Comparison of ENCODE assay signal across 17 cellular contexts in genomic region chr7:45292481-45292880, GRCh38.
DNase-seq lines count a peak whose midpoint lies in the region; ATAC-seq and TF ChIP-seq lines count a peak whose summit lies in the region.
"Had no signal": no experiment of that assay in that cellular context is flagged by ENCODE, and none has a peak within 500 bp of the region (broad histone marks: within the 10 kb centered on the region; RNA-seq: fewer than 3 reads in every experiment).

No MANE protein-coding gene starts in this region.

- in situ Hi-C loops in transverse colon (cut with MboI; ENCODE audit: low pct_ligation_motif_present in 1 of 4, low pct_unique_long_range_greater_than_20kb in 1 of 4, low sequenced_read_pairs in 3 of 4): no loop called here

- H2BK15ac ChIP-seq in mesenchymal stem cell (ENCODE audit: low read depth, poor library complexity, severe bottlenecking): no peak overlapping the region

- intact Hi-C loops in right cardiac atrium (cut with DNase I) (no loop called here), transverse colon (cut with DNase I; ENCODE audit: low total_unique reads) (no loop called here)

- H3K4ac ChIP-seq in mesenchymal stem cell (ENCODE audit: low read depth in 1 of 2, low read length in 2 of 2): no peak overlapping the region

- no peak overlapping the region for H4K8ac ChIP-seq in mesenchymal stem cell (ENCODE audit: low read length)

- H3K79me2 ChIP-seq in KMS-11 (ENCODE audit: insufficient read depth, low read depth): no peaks in the 10 kb centered on the region

- no peak for TF ChIP-seq EP300 in transverse colon (IDR thresholded peaks at IDR 0.05; ENCODE audit: low read depth)

- TF ChIP-seq CTCF in KMS-11 (conservative IDR thresholded peaks at IDR 0.05; ENCODE audit: low read depth, low read length): no peak
- no peak for TF ChIP-seq CTCF in transverse colon (IDR thresholded peaks at IDR 0.05)

- H3K18ac ChIP-seq in mesenchymal stem cell (ENCODE audit: low read depth in 1 of 2, low read length in 2 of 2): no peak overlapping the region

- H2BK120ac ChIP-seq in mesenchymal stem cell (ENCODE audit: low read depth, low read length): no peak overlapping the region

- no peak for TF ChIP-seq POLR2A in transverse colon (IDR thresholded peaks at IDR 0.05)

- no peak overlapping the region for H2BK12ac ChIP-seq in mesenchymal stem cell (ENCODE audit: low read length in 2 of 2)

- H3K36me3 ChIP-seq in KMS-11 (ENCODE audit: insufficient read depth) (no peaks in the 10 kb centered on the region), transverse colon (no peaks in the 10 kb centered on the region), mesenchymal stem cell (ENCODE audit: control insufficient read depth in 1 of 2, insufficient read depth in 2 of 2, low read depth in 1 of 2, low read length in 2 of 2) (no peaks in the 10 kb centered on the region)

- H3K4me1 ChIP-seq in KMS-11 (ENCODE audit: low read depth, poor library complexity, severe bottlenecking) (peaks cover 40% of the 10 kb centered on the region), right cardiac atrium (ENCODE audit: control insufficient read depth, insufficient read depth, low read length) (peaks cover 8% of the 10 kb centered on the region), transverse colon (no peaks in the 10 kb centered on the region), mesenchymal stem cell (ENCODE audit: control insufficient read depth, insufficient read depth, low read depth, low read length) (no peaks in the 10 kb centered on the region)
- H3K4me1 ChIP-seq: Caco-2 had no signal

- peak overlapping the region; percentile 35; the same call in 1 of the 2 replicates for H2AFZ ChIP-seq in KMS-11 (ENCODE audit: low read depth)
- H2AFZ ChIP-seq in mesenchymal stem cell (ENCODE audit: low read depth, low read length): no peak overlapping the region

- H3K9ac ChIP-seq in KMS-11: no peak overlapping the region
- H3K9ac ChIP-seq in mesenchymal stem cell (ENCODE audit: low read length): no peak overlapping the region

- ATAC-seq in right cardiac atrium: peak; percentile 27 to 29
- no peak for ATAC-seq in HG03439 (IDR thresholded peaks at IDR 0.05; ENCODE audit: unreplicated experiment)
- ATAC-seq in GM19452 (IDR thresholded peaks at IDR 0.05; ENCODE audit: unreplicated experiment): no peak
- ATAC-seq: effector memory CD8-positive, alpha-beta T cell had no signal

- DNase-seq in DMS79 treated with DMSO at 0.1 percent for 48 hours (lab: John Stamatoyannopoulos, UW): peak; percentile 81
- DNase-seq in SK-N-DZ (ENCODE audit: low spot score): peak; percentile 38
- DNase-seq in right cardiac atrium: peak in 1 of 3 donors; percentile 35
- DNase-seq in transverse colon: no peak
- DNase-seq in mesenchymal stem cell: no peak
- DNase-seq: activated CD4-positive, alpha-beta T cell treated with anti-CD3 and anti-CD28 coated beads, Interleukin-2, amount 10 ng/mL, durations not matched to agents 24 days and 14 days; activated effector memory CD4-positive, alpha-beta T cell treated with Interleukin-2 at 50 U/mL for 16 hours; AML-193; Caco-2; effector memory CD8-positive, alpha-beta T cell; Kasumi-1; naive B cell; stimulated activated CD8-positive, alpha-beta memory T cell treated with anti-CD3 and anti-CD28 coated beads, Interleukin-4, amount 100 ng/mL, for 48 hours had no signal

- H3K27me3 ChIP-seq in KMS-11 (ENCODE audit: insufficient read depth, low read depth) (no peaks in the 10 kb centered on the region), right cardiac atrium (ENCODE audit: control insufficient read depth, insufficient read depth) (no peaks in the 10 kb centered on the region), transverse colon (no peaks in the 10 kb centered on the region), mesenchymal stem cell (ENCODE audit: control insufficient read depth in 1 of 2, insufficient read depth in 1 of 2, low read length in 2 of 2) (peaks cover 0 to 35% of the 10 kb centered on the region in 2 experiments)

- H3K4me3 ChIP-seq in KMS-11 (IDR thresholded peaks at IDR 0.05; ENCODE audit: insufficient read depth, low read depth, low read length) (no peak overlapping the region), right cardiac atrium (ENCODE audit: low read length) (no peak overlapping the region), transverse colon (no peak overlapping the region), mesenchymal stem cell (ENCODE audit: insufficient read depth in 1 of 2, low read depth in 1 of 2, low read length in 2 of 2) (no peak overlapping the region)
- H3K4me3 ChIP-seq: skin epidermis had no signal

- no peak overlapping the region for H3K14ac ChIP-seq in mesenchymal stem cell (ENCODE audit: low read length in 2 of 2)

- H3K9me3 ChIP-seq in right cardiac atrium (ENCODE audit: control insufficient read depth, low read length): no peaks in the 10 kb centered on the region
- H3K9me3 ChIP-seq in transverse colon: peaks cover 0 to 5% of the 10 kb centered on the region in 2 donors
- H3K9me3 ChIP-seq in mesenchymal stem cell (ENCODE audit: control insufficient read depth, low read length): peaks cover 12% of the 10 kb centered on the region
- H3K9me3 ChIP-seq: Caco-2 had no signal

- H3K27ac ChIP-seq in KMS-11: peak overlapping the region; percentile 31
- peak overlapping the region; percentile 16 for H3K27ac ChIP-seq in right cardiac atrium (ENCODE audit: low read length)
- no peak overlapping the region for H3K27ac ChIP-seq in transverse colon
- H3K27ac ChIP-seq in mesenchymal stem cell (ENCODE audit: low read length, poor library complexity, severe bottlenecking): no peak overlapping the region
- H3K27ac ChIP-seq: skin epidermis had no signal

- no peak overlapping the region for H2AK5ac ChIP-seq in mesenchymal stem cell (ENCODE audit: low read length, severe bottlenecking)

- H4K20me1 ChIP-seq in KMS-11 (ENCODE audit: insufficient read depth): no peaks in the 10 kb centered on the region

- no peak overlapping the region for H3K23ac ChIP-seq in mesenchymal stem cell (ENCODE audit: low read length in 2 of 2)

- no peak overlapping the region for H4K91ac ChIP-seq in mesenchymal stem cell (ENCODE audit: low read length)

- H2BK5ac ChIP-seq in mesenchymal stem cell (ENCODE audit: low read depth, low read length, poor library complexity, severe bottlenecking): no peak overlapping the region

- 25% methylated on average over 4 of the region's 4 CpGs for WGBS in right cardiac atrium
- 60 to 75% methylated on average over 1 to 4 of the region's 4 CpGs for WGBS in transverse colon (ENCODE audit: low coverage in 1 of 2), 2 donors
- 61% methylated on average over 4 of the region's 4 CpGs for WGBS in mesenchymal stem cell

- H3K4me2 ChIP-seq in KMS-11 (peak overlapping the region; percentile 72), mesenchymal stem cell (ENCODE audit: low read length, poor library complexity, severe bottlenecking) (no peak overlapping the region)

- no peaks in the 10 kb centered on the region for H3K79me1 ChIP-seq in mesenchymal stem cell (replicated peaks; ENCODE audit: low read length, poor library complexity, severe bottlenecking)

Comparison
In these comparisons a context has a peak if more than half of its experiments do, and no peak if none do; other contexts are left out.
1. DNase-seq: peak in DMS79 treated with DMSO at 0.1 percent for 48 hours (single experiment) and SK-N-DZ (single experiment); none in transverse colon (single experiment) and mesenchymal stem cell (single experiment).
2. H3K27ac ChIP-seq: peak in KMS-11 (single experiment) and right cardiac atrium (single experiment); none in transverse colon (0 of 4) and mesenchymal stem cell (single experiment).
3. ATAC-seq: peak in right cardiac atrium (2 of 2); none in HG03439 (single experiment) and GM19452 (single experiment).